11 cellular contexts compared by ENCODE assay signal in the genomic region with DNA sequence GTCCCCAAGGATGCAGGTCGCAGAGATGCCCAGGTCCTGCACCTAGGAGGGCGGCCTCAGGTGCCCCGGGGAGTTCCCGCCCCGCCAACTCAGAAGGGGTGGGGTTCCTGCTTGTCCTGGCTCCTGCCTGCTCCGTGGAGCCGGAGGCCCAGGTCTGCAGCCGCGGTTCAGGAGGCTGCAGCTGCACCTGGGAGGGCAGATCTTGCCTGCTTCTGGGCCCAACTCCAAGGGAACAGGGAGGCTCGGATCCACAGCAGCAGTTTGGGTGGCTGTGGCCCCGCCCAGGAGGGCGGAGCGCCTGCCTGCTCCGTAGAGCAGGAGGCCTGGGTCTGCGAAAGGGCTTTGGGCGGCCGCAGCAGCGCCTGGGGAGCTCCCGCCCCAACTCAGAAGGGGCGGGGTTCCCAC.
A peak's percentile ranks its signal among the peaks of the same experiment; 100 is the strongest.
DNase-seq lines count a peak whose midpoint lies in the region; ATAC-seq, FAIRE-seq and TF ChIP-seq lines count a peak whose summit lies in the region.
"Had no signal": no experiment of that assay in that cellular context is flagged by ENCODE, and none has a peak within 500 bp of the region (broad histone marks: within the 10 kb centered on the region; RNA-seq: fewer than 3 reads in every experiment).

No MANE protein-coding gene starts in this region.

- no peaks in the 10 kb centered on the region for H3K4me1 ChIP-seq in rectal smooth muscle tissue (ENCODE audit: control insufficient read depth, insufficient read depth, low read length)
- H3K4me1 ChIP-seq: gastroesophageal sphincter had no signal

- ATAC-seq in HG02759 (IDR thresholded peaks at IDR 0.05; ENCODE audit: unreplicated experiment), result peak; percentile 98
- ATAC-seq in GM18520 (IDR thresholded peaks at IDR 0.05; ENCODE audit: unreplicated experiment), result no peak
- ATAC-seq: gastroesophageal sphincter had no signal

- no peak for FAIRE-seq in GM19239 (lab: Jason Lieb, UNC)
- FAIRE-seq: A204.1 had no signal

- TF ChIP-seq CTCF in epithelial cell of esophagus (IDR thresholded peaks at IDR 0.05; ENCODE audit: insufficient read depth, low read depth, low read length, missing control alignments), result no peak

- no peaks in the 10 kb centered on the region for H3K27me3 ChIP-seq in rectal smooth muscle tissue (ENCODE audit: control insufficient read depth, insufficient read depth, low read length)
- H3K27me3 ChIP-seq: gastroesophageal sphincter had no signal

- no peaks in the 10 kb centered on the region for H3K36me3 ChIP-seq in rectal smooth muscle tissue (ENCODE audit: control insufficient read depth, insufficient read depth, low read length)
- H3K36me3 ChIP-seq: gastroesophageal sphincter had no signal

- no peak overlapping the region for H3K9ac ChIP-seq in rectal smooth muscle tissue (ENCODE audit: low read length)

- H3K4me3 ChIP-seq in epithelial cell of esophagus (ENCODE audit: low read length) (no peak overlapping the region), rectal smooth muscle tissue (ENCODE audit: low read length) (peak overlapping the region; percentile 36)
- H3K4me3 ChIP-seq: gastroesophageal sphincter had no signal

- DNase-seq in NCI-H2107 treated with DMSO at 0.1 percent for 48 hours (lab: John Stamatoyannopoulos, UW; ENCODE audit: unreplicated experiment), result peak; percentile 9
- no peak for DNase-seq in NCI-H2107 (lab: John Stamatoyannopoulos, UW)
- peak; percentile 40 for DNase-seq in epithelial cell of esophagus (ENCODE audit: low read depth)
- DNase-seq in midbrain (lab: John Stamatoyannopoulos, UW), result no peak
- DNase-seq in GM19239 (ENCODE audit: insufficient read length, low spot score), result no peak
- DNase-seq: substantia nigra had no signal

- no peak overlapping the region for H3K27ac ChIP-seq in rectal smooth muscle tissue (ENCODE audit: low read depth, low read length)
- H3K27ac ChIP-seq: gastroesophageal sphincter had no signal

Comparison
In these comparisons a context has a peak if more than half of its experiments do, and no peak if none do; other contexts are left out.
1. DNase-seq: peak in NCI-H2107 treated with DMSO at 0.1 percent for 48 hours (single experiment) and epithelial cell of esophagus (single experiment); none in NCI-H2107 (single experiment), midbrain (single experiment) and GM19239 (single experiment).